8 cellular contexts compared by ENCODE assay signal in the genomic region with DNA sequence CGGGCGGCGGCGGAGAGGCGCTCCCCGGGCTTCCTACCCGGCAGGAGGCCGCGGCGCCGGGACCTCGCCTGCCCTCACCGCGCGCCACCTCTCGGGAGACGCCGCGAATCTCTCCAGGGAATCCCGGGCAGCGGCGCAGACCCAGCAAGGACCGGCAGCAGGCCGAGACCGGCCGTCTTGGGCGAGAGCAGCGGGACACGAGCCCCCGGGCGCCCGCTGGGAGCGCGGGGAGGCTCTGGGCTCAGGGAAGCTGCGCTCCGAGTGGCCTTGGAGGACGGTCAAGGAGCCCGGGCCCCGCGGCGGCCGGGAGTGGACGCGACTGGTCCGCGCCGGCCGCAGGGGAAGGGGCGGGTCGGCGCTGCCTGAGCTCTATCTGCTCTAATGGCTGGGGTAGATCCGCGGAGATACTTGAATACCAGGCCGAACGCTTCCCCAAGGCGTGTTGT. TPM values are rescaled to one million over a fixed set of nuclear protein-coding genes. Genes with fewer than 3 reads are reported as not detected.
A peak's percentile ranks its signal among the peaks of the same experiment; 100 is the strongest.
DNase-seq lines count a peak whose midpoint lies in the region; ATAC-seq and TF ChIP-seq lines count a peak whose summit lies in the region.

No MANE protein-coding gene starts in this region.

- H3K9ac ChIP-seq in duodenal mucosa (ENCODE audit: low read depth in 1 of 2, low read length in 2 of 2) (peak overlapping the region; percentile 74 to 81), muscle layer of colon (ENCODE audit: low read length) (no peak overlapping the region), Karpas-422 (ENCODE audit: low read length) (no peak overlapping the region)

- no peaks in the 10 kb centered on the region for H3K9me2 ChIP-seq in Karpas-422 (replicated peaks; ENCODE audit: insufficient read depth, low read length)

- DNase-seq in AG04449 (ENCODE audit: low read depth, low spot score), result no peak
- peak; percentile 71 for DNase-seq in KBM-7
- DNase-seq in GDM1 (lab: John Stamatoyannopoulos, UW), result no peak
- no peak for DNase-seq in Karpas-422

- no peaks in the 10 kb centered on the region for H4K20me1 ChIP-seq in Karpas-422 (ENCODE audit: insufficient read depth, low read depth, low read length)

- H3K4me3 ChIP-seq in AG04449 (ENCODE audit: low read depth, low read length), result peak overlapping the region; percentile 56
- peak overlapping the region; percentile 73 for H3K4me3 ChIP-seq in duodenal mucosa (ENCODE audit: low read depth in 1 of 2, low read length in 2 of 2)
- H3K4me3 ChIP-seq in muscle layer of colon (ENCODE audit: low read depth in 1 of 2, low read length in 2 of 2), result peak overlapping the region; percentile 36 to 47
- H3K4me3 ChIP-seq in Karpas-422 (ENCODE audit: low read length), result no peak overlapping the region

- H3K79me2 ChIP-seq in Karpas-422 (ENCODE audit: low read length), result no peaks in the 10 kb centered on the region

- H3K4me2 ChIP-seq in Karpas-422 (ENCODE audit: low read depth, low read length, poor library complexity, severe bottlenecking), result no peak overlapping the region

- POLR2A ChIA-PET in AG04449 (lab: Yijun Ruan, JAX), result no interaction called here

- ATAC-seq in GM19035 (IDR thresholded peaks at IDR 0.05; ENCODE audit: unreplicated experiment) (peak; percentile 7), GM18858 (IDR thresholded peaks at IDR 0.05; ENCODE audit: unreplicated experiment) (no peak)

- H3K9me3 ChIP-seq in duodenal mucosa (ENCODE audit: control insufficient read depth in 1 of 2, low read length in 2 of 2), result no peaks in the 10 kb centered on the region
- H3K9me3 ChIP-seq in muscle layer of colon (ENCODE audit: low read length), result no peaks in the 10 kb centered on the region
- H3K9me3 ChIP-seq in Karpas-422 (ENCODE audit: low read length), result no peaks in the 10 kb centered on the region

- CTCF ChIA-PET in AG04449 (lab: Yijun Ruan, JAX), result interaction anchor here (0.6 to 6.2 kb wide), 43 partner anchors 8 to 971 kb away, joined by 3 to 111 read pairs (median 5); no protein-coding TSS in a partner anchor

- peaks cover 8 to 20% of the 10 kb centered on the region in 2 donors for H3K4me1 ChIP-seq in duodenal mucosa (ENCODE audit: control insufficient read depth in 1 of 2, insufficient read depth in 2 of 2, low read length in 2 of 2)
- H3K4me1 ChIP-seq in muscle layer of colon (ENCODE audit: insufficient read depth, low read length), result peaks cover 4% of the 10 kb centered on the region
- H3K4me1 ChIP-seq in Karpas-422 (ENCODE audit: low read length), result peaks cover 8% of the 10 kb centered on the region

- no peak overlapping the region for H2AFZ ChIP-seq in Karpas-422 (ENCODE audit: low read length)

- no peak for TF ChIP-seq CTCF in AG04449 (IDR thresholded peaks at IDR 0.05; ENCODE audit: insufficient read depth, low read length, missing control alignments)

- peaks cover 5 to 22% of the 10 kb centered on the region in 2 donors for H3K27me3 ChIP-seq in duodenal mucosa (ENCODE audit: control insufficient read depth in 1 of 2, insufficient read depth in 2 of 2, low read length in 2 of 2)
- peaks cover 47 to 66% of the 10 kb centered on the region in 2 donors for H3K27me3 ChIP-seq in muscle layer of colon (ENCODE audit: control insufficient read depth in 1 of 2, insufficient read depth in 2 of 2, low read length in 2 of 2)
- H3K27me3 ChIP-seq in Karpas-422 (ENCODE audit: low read length), result no peaks in the 10 kb centered on the region

- H3K27ac ChIP-seq in duodenal mucosa (ENCODE audit: low read depth, low read length) (peak overlapping the region; percentile 93), muscle layer of colon (ENCODE audit: low read depth, low read length) (no peak overlapping the region), Karpas-422 (ENCODE audit: low read length) (no peak overlapping the region)

- no peaks in the 10 kb centered on the region for H3K36me3 ChIP-seq in duodenal mucosa (ENCODE audit: control insufficient read depth in 1 of 2, insufficient read depth in 2 of 2, low read length in 2 of 2)
- no peaks in the 10 kb centered on the region for H3K36me3 ChIP-seq in muscle layer of colon (ENCODE audit: insufficient read depth, low read length)
- no peaks in the 10 kb centered on the region for H3K36me3 ChIP-seq in Karpas-422 (ENCODE audit: insufficient read depth, low read length)

- in situ Hi-C loops in KBM-7 (cut with MboI; ENCODE audit: low pct_unique_long_range_greater_than_20kb, low sequenced_read_pairs), result no loop called here

RNA-seq across cellular contexts. Expression of gene CDX2, which starts 14.7 kb away (rescaled TPM):
- total RNA-seq in Karpas-422 (2014; rRNA removed; shearing (Covaris generic); ENCODE audit: low replicate concordance), result not detected in 2 replicates

RNA-seq across cellular contexts. Expression of gene URAD, which starts 34.1 kb away (rescaled TPM):
- total RNA-seq in Karpas-422 (2014; rRNA removed; shearing (Covaris generic); ENCODE audit: low replicate concordance), result not detected in 2 replicates

RNA-seq across cellular contexts. Expression of gene PDX1, which starts 34.6 kb away (rescaled TPM):
- total RNA-seq in Karpas-422 (2014; rRNA removed; shearing (Covaris generic); ENCODE audit: low replicate concordance), result not detected in 2 replicates

Comparison
In these comparisons a context has a peak if more than half of its experiments do, and no peak if none do; other contexts are left out.
1. H3K9ac ChIP-seq: peak in duodenal mucosa (2 of 2); none in muscle layer of colon (single experiment) and Karpas-422 (single experiment).